In the genomic region with DNA sequence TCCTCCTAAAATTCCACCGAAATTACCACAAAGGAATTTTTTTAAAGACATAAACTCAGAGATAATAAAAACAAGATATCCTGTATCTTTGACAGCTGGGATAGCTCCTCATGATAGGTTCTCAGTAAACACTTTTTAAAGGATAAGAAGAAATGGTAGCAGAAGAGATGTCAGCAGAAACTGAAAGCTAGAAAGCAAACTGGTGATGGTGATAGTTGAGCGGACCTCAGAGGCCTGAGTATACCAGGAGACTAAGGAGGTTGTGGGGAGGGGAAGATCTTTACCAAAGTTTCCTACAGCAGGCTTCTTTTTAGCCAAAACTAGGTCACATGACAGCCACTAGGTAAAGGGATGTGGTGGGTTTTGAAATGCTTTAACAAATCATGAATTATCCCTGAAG, we compare ENCODE assay signal across 20 cellular contexts. TPM values are rescaled to one million over a fixed set of nuclear protein-coding genes. Genes with fewer than 3 reads are reported as not detected.
DNase-seq lines count a peak whose midpoint lies in the region; ATAC-seq and TF ChIP-seq lines count a peak whose summit lies in the region.
"Had no signal": no experiment of that assay in that cellular context is flagged by ENCODE, and none has a peak within 500 bp of the region (broad histone marks: within the 10 kb centered on the region; RNA-seq: fewer than 3 reads in every experiment).

No MANE protein-coding gene starts in this region.

- TF ChIP-seq CTCF in tibial nerve (IDR thresholded peaks at IDR 0.05): no peak

- TF ChIP-seq POLR2A in tibial nerve (IDR thresholded peaks at IDR 0.05): no peak

- H3K4me1 Mint-ChIP-seq in activated CD4-positive, alpha-beta T cell treated with anti-CD3 and anti-CD28 coated beads for 36 hours: peaks cover 17% of the 10 kb centered on the region
- peaks cover 10% of the 10 kb centered on the region for H3K4me1 Mint-ChIP-seq in activated CD4-positive, alpha-beta T cell treated with anti-CD3 and anti-CD28 coated beads, Interleukin-2, amount 10 ng/mL, durations not matched to agents 24 days and 14 days
- peaks cover 8 to 24% of the 10 kb centered on the region in 2 donors for H3K4me1 Mint-ChIP-seq in effector memory CD8-positive, alpha-beta T cell (ENCODE audit: low read depth in 2 of 2)

- POLR2A ChIA-PET in activated CD4-positive, alpha-beta T cell treated with anti-CD3 and anti-CD28 coated beads for 36 hours (lab: Charles Lee): no interaction called here

- H3K27ac ChIP-seq in tibial nerve: no peak overlapping the region
- H3K27ac ChIP-seq: body of pancreas, esophagus muscularis mucosa, HL-60 had no signal

- H3K27ac Mint-ChIP-seq in activated CD4-positive, alpha-beta T cell treated with anti-CD3 and anti-CD28 coated beads for 36 hours: peak overlapping the region; percentile 31
- no peak overlapping the region for H3K27ac Mint-ChIP-seq in activated CD4-positive, alpha-beta T cell treated with anti-CD3 and anti-CD28 coated beads, Interleukin-2, amount 10 ng/mL, durations not matched to agents 24 days and 14 days
- peak overlapping the region in 1 of 2 donors; percentile 47 for H3K27ac Mint-ChIP-seq in effector memory CD8-positive, alpha-beta T cell
- H3K27ac Mint-ChIP-seq: activated naive CD4-positive, alpha-beta T cell treated with anti-CD3 and anti-CD28 coated beads, Interleukin-2, amount 50 U/mL, for 72 hours; H9 had no signal

- no peak overlapping the region for H3K4me3 ChIP-seq in tibial nerve
- H3K4me3 ChIP-seq: body of pancreas, esophagus muscularis mucosa, spleen had no signal

- H3K36me3 ChIP-seq in tibial nerve: peaks cover 0 to 11% (median 0%) of the 10 kb centered on the region in 3 donors

- DNase-seq in activated CD4-positive, alpha-beta T cell treated with anti-CD3 and anti-CD28 coated beads for 36 hours: no peak
- no peak for DNase-seq in activated CD4-positive, alpha-beta T cell treated with anti-CD3 and anti-CD28 coated beads, Interleukin-2, amount 10 ng/mL, durations not matched to agents 24 days and 14 days
- no peak for DNase-seq in effector memory CD8-positive, alpha-beta T cell
- no peak for DNase-seq in tibial nerve (ENCODE audit: low spot score in 2 of 2)
- no peak for DNase-seq in stimulated activated CD4-positive, alpha-beta T cell treated with anti-CD3 and anti-CD28 coated beads, Interleukin-4, amount 100 ng/mL, for 24 hours
- DNase-seq in stimulated activated naive CD4-positive, alpha-beta T cell treated with Interleukin-2 at 50 U/mL for 16 hours (lab: John Stamatoyannopoulos, UW): no peak
- DNase-seq: BE2C; body of pancreas; effector memory CD4-positive, alpha-beta T cell; H9; kidney glomerular epithelial cell; NCI-H510A; occipital lobe; spleen; stimulated activated CD4-positive, alpha-beta T cell treated with anti-CD3 and anti-CD28 coated beads, Interleukin-4, amount 100 ng/mL, for 4 hours had no signal

- H3K9me3 ChIP-seq in tibial nerve: no peaks in the 10 kb centered on the region
- H3K9me3 ChIP-seq: BE2C, body of pancreas, esophagus muscularis mucosa, spleen had no signal

- intact Hi-C loops in activated CD4-positive, alpha-beta T cell treated with anti-CD3 and anti-CD28 coated beads for 36 hours (cut with DNase I, micrococcal nuclease): loop anchor here in 1 of 2 experiments (10.0 kb wide), 1 partner anchor 488 kb away; no protein-coding TSS in a partner anchor
- intact Hi-C loops in activated CD4-positive, alpha-beta T cell treated with anti-CD3 and anti-CD28 coated beads, Interleukin-2, amount 10 ng/mL, durations not matched to agents 24 days and 14 days (cut with micrococcal nuclease): no loop called here

- no peak overlapping the region for H3K4me3 Mint-ChIP-seq in activated CD4-positive, alpha-beta T cell treated with anti-CD3 and anti-CD28 coated beads for 36 hours
- no peak overlapping the region for H3K4me3 Mint-ChIP-seq in activated CD4-positive, alpha-beta T cell treated with anti-CD3 and anti-CD28 coated beads, Interleukin-2, amount 10 ng/mL, durations not matched to agents 24 days and 14 days
- H3K4me3 Mint-ChIP-seq in effector memory CD8-positive, alpha-beta T cell: no peak overlapping the region
- H3K4me3 Mint-ChIP-seq: H9 had no signal

- H3K9me3 Mint-ChIP-seq in activated CD4-positive, alpha-beta T cell treated with anti-CD3 and anti-CD28 coated beads for 36 hours (ENCODE audit: low read depth): no peaks in the 10 kb centered on the region
- no peaks in the 10 kb centered on the region for H3K9me3 Mint-ChIP-seq in activated CD4-positive, alpha-beta T cell treated with anti-CD3 and anti-CD28 coated beads, Interleukin-2, amount 10 ng/mL, durations not matched to agents 24 days and 14 days
- H3K9me3 Mint-ChIP-seq in effector memory CD8-positive, alpha-beta T cell: no peaks in the 10 kb centered on the region
- H3K9me3 Mint-ChIP-seq: activated naive CD4-positive, alpha-beta T cell treated with anti-CD3 and anti-CD28 coated beads, Interleukin-2, amount 50 U/mL, for 72 hours; H9 had no signal

- H3K27me3 Mint-ChIP-seq in activated CD4-positive, alpha-beta T cell treated with anti-CD3 and anti-CD28 coated beads for 36 hours: no peaks in the 10 kb centered on the region
- no peaks in the 10 kb centered on the region for H3K27me3 Mint-ChIP-seq in activated CD4-positive, alpha-beta T cell treated with anti-CD3 and anti-CD28 coated beads, Interleukin-2, amount 10 ng/mL, durations not matched to agents 24 days and 14 days
- no peaks in the 10 kb centered on the region for H3K27me3 Mint-ChIP-seq in effector memory CD8-positive, alpha-beta T cell

- peak; percentile 57 for ATAC-seq in activated CD4-positive, alpha-beta T cell treated with anti-CD3 and anti-CD28 coated beads for 36 hours
- ATAC-seq in GM18907 (IDR thresholded peaks at IDR 0.05; ENCODE audit: unreplicated experiment) (peak; percentile 55), HG03432 (IDR thresholded peaks at IDR 0.05; ENCODE audit: unreplicated experiment) (peak; percentile 45)
- peak; percentile 75 for ATAC-seq in effector memory CD8-positive, alpha-beta T cell (replicated peaks)
- ATAC-seq: body of pancreas had no signal

- no peaks in the 10 kb centered on the region for H3K36me3 Mint-ChIP-seq in activated CD4-positive, alpha-beta T cell treated with anti-CD3 and anti-CD28 coated beads for 36 hours (ENCODE audit: low read depth)
- peaks cover 8% of the 10 kb centered on the region for H3K36me3 Mint-ChIP-seq in activated CD4-positive, alpha-beta T cell treated with anti-CD3 and anti-CD28 coated beads, Interleukin-2, amount 10 ng/mL, durations not matched to agents 24 days and 14 days (ENCODE audit: low read depth)
- peaks cover 3% of the 10 kb centered on the region for H3K36me3 Mint-ChIP-seq in effector memory CD8-positive, alpha-beta T cell (ENCODE audit: insufficient read depth)
- H3K36me3 Mint-ChIP-seq: activated naive CD4-positive, alpha-beta T cell treated with anti-CD3 and anti-CD28 coated beads, Interleukin-2, amount 50 U/mL, for 72 hours had no signal

- no peaks in the 10 kb centered on the region for H3K27me3 ChIP-seq in tibial nerve
- H3K27me3 ChIP-seq: BE2C, body of pancreas, esophagus muscularis mucosa, spleen had no signal

- H3K4me1 ChIP-seq in tibial nerve: peaks cover 0 to 18% (median 5%) of the 10 kb centered on the region in 4 donors
- H3K4me1 ChIP-seq: body of pancreas had no signal

- CTCF ChIA-PET in activated CD4-positive, alpha-beta T cell treated with anti-CD3 and anti-CD28 coated beads for 36 hours (lab: Charles Lee): interaction anchor here (0.6 to 1.9 kb wide), 4 partner anchors 8 to 324 kb away, joined by 3 to 4 read pairs (median 3); no protein-coding TSS in a partner anchor

- TF ChIP-seq EP300 in tibial nerve (IDR thresholded peaks at IDR 0.05): no peak

- 90 to 96% methylated on average over 2 of the region's 2 CpGs for WGBS in tibial nerve, 2 donors

RNA-seq across cellular contexts. Expression of a gene that starts 22.5 kb away (rescaled TPM):
- total RNA-seq in activated CD4-positive, alpha-beta T cell treated with anti-CD3 and anti-CD28 coated beads for 36 hours: 10 to 100 TPM; 36.5 to 44.3 TPM
- 42.1 and 45.4 TPM in 2 replicates for total RNA-seq in activated CD4-positive, alpha-beta T cell treated with anti-CD3 and anti-CD28 coated beads, Interleukin-2, amount 10 ng/mL, durations not matched to agents 24 days and 14 days
- 10 to 100 TPM; 29.6 to 59.9 (median 41.4) TPM for total RNA-seq in tibial nerve
